Comparison of ENCODE assay signal across 1 cellular context in the genomic region with DNA sequence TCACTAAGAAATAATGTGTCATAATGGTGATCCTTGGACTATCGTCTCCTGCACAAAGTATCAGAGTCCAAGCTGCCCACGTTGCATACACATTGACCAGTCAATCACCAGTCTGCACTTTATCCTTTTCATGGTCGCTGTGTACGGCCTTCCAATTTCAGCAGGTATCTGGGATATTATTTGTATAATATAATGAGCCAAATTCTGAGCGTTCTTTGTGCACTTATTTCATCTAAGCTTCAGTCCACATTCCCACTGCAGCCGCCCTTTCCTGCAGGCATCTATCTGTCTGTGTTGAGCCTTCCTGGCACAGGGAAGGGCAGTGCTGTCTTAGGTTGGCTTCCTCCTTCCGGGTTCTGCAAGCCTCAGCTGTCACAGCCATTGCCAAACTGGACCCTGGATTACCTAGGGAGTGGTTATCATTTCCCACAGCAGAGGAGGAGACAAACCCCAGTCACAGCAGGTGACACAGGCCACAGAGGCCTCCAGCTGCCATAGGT.
TF ChIP-seq lines count a peak whose summit lies in the region.

No MANE protein-coding gene starts in this region.

TF ChIP-seq in SK-N-SH, 30 proteins besides CTCF, POLR2A, EP300 and RAD21 (continued from another document):
- TF ChIP-seq NFIC (IDR thresholded peaks at IDR 0.05; ENCODE audit: borderline replicate concordance), result no peak
TF ChIP-seq in SK-N-SH: peak in this region for 0.
